15 cellular contexts compared by ENCODE assay signal in genomic region chr1:28085129-28085528, GRCh38. TPM values are rescaled to one million over a fixed set of nuclear protein-coding genes. Genes with fewer than 3 reads are reported as not detected.
DNase-seq lines count a peak whose midpoint lies in the region; ATAC-seq and TF ChIP-seq lines count a peak whose summit lies in the region.
"Had no signal": no experiment of that assay in that cellular context is flagged by ENCODE, and none has a peak within 500 bp of the region (broad histone marks: within the 10 kb centered on the region; RNA-seq: fewer than 3 reads in every experiment).

No MANE protein-coding gene starts in this region.

- no peak overlapping the region for H3K56ac ChIP-seq in mesendoderm (ENCODE audit: low read length)

- peaks cover 16% of the 10 kb centered on the region for H3K79me2 ChIP-seq in mesendoderm (ENCODE audit: control insufficient read depth, insufficient read depth, low read length)

- no peak overlapping the region for H4K5ac ChIP-seq in mesendoderm (ENCODE audit: low read length)

- H3K4me1 Mint-ChIP-seq in activated CD4-positive, alpha-beta T cell treated with anti-CD3 and anti-CD28 coated beads, Interleukin-2, amount 10 ng/mL, durations not matched to agents 24 days and 14 days, result peaks cover 16% of the 10 kb centered on the region
- H3K4me1 Mint-ChIP-seq in activated CD4-positive, alpha-beta T cell treated with anti-CD3 and anti-CD28 coated beads for 36 hours, result peaks cover 26% of the 10 kb centered on the region
- H3K4me1 Mint-ChIP-seq in IgD-negative memory B cell (peaks cover 31 to 45% (median 36%) of the 10 kb centered on the region in 3 donors), nephron (peaks cover 24% of the 10 kb centered on the region)
- peaks cover 12 to 53% (median 41%) of the 10 kb centered on the region in 4 donors for H3K4me1 Mint-ChIP-seq in naive thymus-derived CD8-positive, alpha-beta T cell

- no peaks in the 10 kb centered on the region for H3K27me3 ChIP-seq in SJCRH30
- H3K27me3 ChIP-seq in mesendoderm (ENCODE audit: insufficient read depth, low read length, poor library complexity), result no peaks in the 10 kb centered on the region

- H2AK5ac ChIP-seq in mesendoderm (ENCODE audit: low read length), result no peak overlapping the region

- no peak overlapping the region for H3K4ac ChIP-seq in mesendoderm (ENCODE audit: low read depth, low read length)

- POLR2A ChIA-PET in activated CD4-positive, alpha-beta T cell treated with anti-CD3 and anti-CD28 coated beads for 36 hours (lab: Charles Lee), result no interaction called here
- POLR2A ChIA-PET in naive thymus-derived CD8-positive, alpha-beta T cell (lab: Charles Lee), result interaction anchor here (0.6 kb wide), 1 partner anchor 313 kb away, joined by 4 read pairs; no protein-coding TSS in a partner anchor

- H3K9ac ChIP-seq in mesendoderm (ENCODE audit: low read length), result no peak overlapping the region

- no CpG with 5 or more reads among the region's 5 CpGs for WGBS in mesendoderm (ENCODE audit: extremely low coverage, insufficient coverage, low lambda C conversion rate)

- H3K23ac ChIP-seq in mesendoderm (ENCODE audit: low read length), result no peak overlapping the region

- intact Hi-C loops in activated CD4-positive, alpha-beta T cell treated with anti-CD3 and anti-CD28 coated beads, Interleukin-2, amount 10 ng/mL, durations not matched to agents 24 days and 14 days (cut with micrococcal nuclease), result loop anchor here (10.0 kb wide), 1 partner anchor 220 kb away; no protein-coding TSS in a partner anchor
- intact Hi-C loops in activated CD4-positive, alpha-beta T cell treated with anti-CD3 and anti-CD28 coated beads for 36 hours (cut with DNase I, micrococcal nuclease), result loop anchor here in 1 of 2 experiments (10.0 kb wide), 1 partner anchor 560 kb away; the partner anchor contains the start of genes RNU11 and TAF12

- H3K4me3 ChIP-seq in SJCRH30, result no peak overlapping the region
- H3K4me3 ChIP-seq in mesendoderm (ENCODE audit: low read length), result no peak overlapping the region

- H4K8ac ChIP-seq in mesendoderm (ENCODE audit: low read depth, low read length), result no peak overlapping the region

- DNase-seq in activated CD4-positive, alpha-beta T cell treated with anti-CD3 and anti-CD28 coated beads, Interleukin-2, amount 10 ng/mL, durations not matched to agents 24 days and 14 days, result peak; percentile 33
- DNase-seq in activated CD4-positive, alpha-beta T cell treated with anti-CD3 and anti-CD28 coated beads for 36 hours, result no peak
- DNase-seq in SJCRH30 (no peak), mesendoderm (no peak)
- no peak for DNase-seq in naive thymus-derived CD8-positive, alpha-beta T cell
- DNase-seq: 8988T, C1 segment of cervical spinal cord, Kasumi-1, NCI-H1417, NCI-H2029, NCI-H510A, OCI-M1 had no signal

- no peak for TF ChIP-seq CTCF in VCaP (conservative IDR thresholded peaks at IDR 0.05)
- TF ChIP-seq CTCF in nephron (IDR thresholded peaks at IDR 0.05; ENCODE audit: unreplicated experiment in 3 of 3), result no peak

- H3K27ac Mint-ChIP-seq in activated CD4-positive, alpha-beta T cell treated with anti-CD3 and anti-CD28 coated beads, Interleukin-2, amount 10 ng/mL, durations not matched to agents 24 days and 14 days, result no peak overlapping the region
- H3K27ac Mint-ChIP-seq in activated CD4-positive, alpha-beta T cell treated with anti-CD3 and anti-CD28 coated beads for 36 hours, result no peak overlapping the region
- H3K27ac Mint-ChIP-seq in IgD-negative memory B cell (peak overlapping the region in 2 of 3 donors; percentile 56 to 60), nephron (peak overlapping the region; percentile 35 to 64 (median 55))
- H3K27ac Mint-ChIP-seq in naive thymus-derived CD8-positive, alpha-beta T cell, result no peak overlapping the region

- 0 out of 2 replicates have a peak, but pooled peaks cover 2% of the 10 kb centered on the region for H3K36me3 ChIP-seq in SJCRH30
- no peaks in the 10 kb centered on the region for H3K36me3 ChIP-seq in mesendoderm (ENCODE audit: control insufficient read depth, insufficient read depth, low read length)

- CTCF ChIA-PET in activated CD4-positive, alpha-beta T cell treated with anti-CD3 and anti-CD28 coated beads for 36 hours (lab: Charles Lee), result interaction anchor here (1.0 to 1.8 kb wide), 3 partner anchors 18 to 164 kb away, joined by 4 to 7 read pairs (median 4); no protein-coding TSS in a partner anchor

- H3K27me3 Mint-ChIP-seq in activated CD4-positive, alpha-beta T cell treated with anti-CD3 and anti-CD28 coated beads, Interleukin-2, amount 10 ng/mL, durations not matched to agents 24 days and 14 days, result no peaks in the 10 kb centered on the region
- H3K27me3 Mint-ChIP-seq in activated CD4-positive, alpha-beta T cell treated with anti-CD3 and anti-CD28 coated beads for 36 hours, result no peaks in the 10 kb centered on the region
- no peaks in the 10 kb centered on the region for H3K27me3 Mint-ChIP-seq in IgD-negative memory B cell
- no peaks in the 10 kb centered on the region for H3K27me3 Mint-ChIP-seq in nephron (ENCODE audit: low read depth)
- no peaks in the 10 kb centered on the region for H3K27me3 Mint-ChIP-seq in naive thymus-derived CD8-positive, alpha-beta T cell

- H2BK15ac ChIP-seq in mesendoderm (replicated peaks; ENCODE audit: low read depth), result no peak overlapping the region

- no peak overlapping the region for H3K18ac ChIP-seq in mesendoderm (ENCODE audit: low read length)

- peaks cover 9% of the 10 kb centered on the region for H3K36me3 Mint-ChIP-seq in activated CD4-positive, alpha-beta T cell treated with anti-CD3 and anti-CD28 coated beads, Interleukin-2, amount 10 ng/mL, durations not matched to agents 24 days and 14 days (ENCODE audit: low read depth)
- peaks cover 3% of the 10 kb centered on the region for H3K36me3 Mint-ChIP-seq in activated CD4-positive, alpha-beta T cell treated with anti-CD3 and anti-CD28 coated beads for 36 hours (ENCODE audit: low read depth)
- H3K36me3 Mint-ChIP-seq in IgD-negative memory B cell, result peaks cover 3% of the 10 kb centered on the region
- no peaks in the 10 kb centered on the region for H3K36me3 Mint-ChIP-seq in nephron (ENCODE audit: low read depth)
- H3K36me3 Mint-ChIP-seq in naive thymus-derived CD8-positive, alpha-beta T cell, result peaks cover 0 to 10% (median 0%) of the 10 kb centered on the region in 3 donors

- H3K4me2 ChIP-seq in mesendoderm (ENCODE audit: low read length), result no peak overlapping the region

- no peak overlapping the region for H2BK5ac ChIP-seq in mesendoderm (ENCODE audit: low read length)

- H3K4me1 ChIP-seq in SJCRH30 (peaks cover 5% of the 10 kb centered on the region; the same call in 1 of the 2 replicates), mesendoderm (ENCODE audit: control insufficient read depth, low read depth, low read length) (no peaks in the 10 kb centered on the region)

- no peak overlapping the region for H3K4me3 Mint-ChIP-seq in activated CD4-positive, alpha-beta T cell treated with anti-CD3 and anti-CD28 coated beads, Interleukin-2, amount 10 ng/mL, durations not matched to agents 24 days and 14 days
- no peak overlapping the region for H3K4me3 Mint-ChIP-seq in activated CD4-positive, alpha-beta T cell treated with anti-CD3 and anti-CD28 coated beads for 36 hours
- H3K4me3 Mint-ChIP-seq in IgD-negative memory B cell (peak overlapping the region; percentile 47 to 82 (median 74)), nephron (peak overlapping the region; percentile 29 to 50 (median 40))
- H3K4me3 Mint-ChIP-seq in naive thymus-derived CD8-positive, alpha-beta T cell, result no peak overlapping the region

- no peak for ATAC-seq in activated CD4-positive, alpha-beta T cell treated with anti-CD3 and anti-CD28 coated beads for 36 hours
- ATAC-seq in naive thymus-derived CD8-positive, alpha-beta T cell, result no peak

- no peaks in the 10 kb centered on the region for H3K9me3 Mint-ChIP-seq in activated CD4-positive, alpha-beta T cell treated with anti-CD3 and anti-CD28 coated beads, Interleukin-2, amount 10 ng/mL, durations not matched to agents 24 days and 14 days
- no peaks in the 10 kb centered on the region for H3K9me3 Mint-ChIP-seq in activated CD4-positive, alpha-beta T cell treated with anti-CD3 and anti-CD28 coated beads for 36 hours (ENCODE audit: low read depth)
- H3K9me3 Mint-ChIP-seq in IgD-negative memory B cell, result no peaks in the 10 kb centered on the region
- H3K9me3 Mint-ChIP-seq in nephron, result no peaks in the 10 kb centered on the region
- no peaks in the 10 kb centered on the region for H3K9me3 Mint-ChIP-seq in naive thymus-derived CD8-positive, alpha-beta T cell

- peak overlapping the region; percentile 5; the same call in 1 of the 2 replicates for H3K27ac ChIP-seq in VCaP
- no peak overlapping the region for H3K27ac ChIP-seq in SJCRH30
- no peak overlapping the region for H3K27ac ChIP-seq in mesendoderm (ENCODE audit: low read depth, low read length)

- H3K79me1 ChIP-seq in mesendoderm (ENCODE audit: low read length), result peaks cover 7% of the 10 kb centered on the region

- no peaks in the 10 kb centered on the region for H3K9me3 ChIP-seq in SJCRH30 (replicated peaks)

- H2BK120ac ChIP-seq in mesendoderm (ENCODE audit: low read depth, low read length), result no peak overlapping the region

RNA-seq across cellular contexts. Expression of gene EYA3, which starts 3.3 kb away (rescaled TPM):
- 32.9 and 34.7 TPM in 2 replicates for total RNA-seq in activated CD4-positive, alpha-beta T cell treated with anti-CD3 and anti-CD28 coated beads, Interleukin-2, amount 10 ng/mL, durations not matched to agents 24 days and 14 days
- total RNA-seq in activated CD4-positive, alpha-beta T cell treated with anti-CD3 and anti-CD28 coated beads for 36 hours, result 10 to 100 TPM; 30.1 to 37.1 TPM
- 5.8 TPM for polyA plus RNA-seq in IgD-negative memory B cell
- 37.6 and 40.0 TPM in 2 replicates for total RNA-seq in SJCRH30 (2014; rRNA removed; shearing (Covaris generic))
- 10 to 100 TPM; 18.5 to 22.8 TPM for total RNA-seq in naive thymus-derived CD8-positive, alpha-beta T cell
- 1 to 10 TPM; 1.8 to 6.2 (median 5.0) TPM for polyA plus RNA-seq in naive thymus-derived CD8-positive, alpha-beta T cell
- polyA plus RNA-seq in mesendoderm (2013, experiment 1 of 2), result 16.8 TPM
- polyA plus RNA-seq in mesendoderm (2013, experiment 2 of 2), result 18.5 TPM

Comparison
In these comparisons a context has a peak if more than half of its experiments do, and no peak if none do; other contexts are left out.
1. H3K27ac Mint-ChIP-seq: peak in IgD-negative memory B cell (2 of 3) and nephron (3 of 3); none in activated CD4-positive, alpha-beta T cell treated with anti-CD3 and anti-CD28 coated beads, Interleukin-2, amount 10 ng/mL, durations not matched to agents 24 days and 14 days (single experiment), activated CD4-positive, alpha-beta T cell treated with anti-CD3 and anti-CD28 coated beads for 36 hours (single experiment) and naive thymus-derived CD8-positive, alpha-beta T cell (0 of 10).
2. H3K4me3 Mint-ChIP-seq: peak in IgD-negative memory B cell (4 of 4) and nephron (3 of 3); none in activated CD4-positive, alpha-beta T cell treated with anti-CD3 and anti-CD28 coated beads, Interleukin-2, amount 10 ng/mL, durations not matched to agents 24 days and 14 days (single experiment), activated CD4-positive, alpha-beta T cell treated with anti-CD3 and anti-CD28 coated beads for 36 hours (single experiment) and naive thymus-derived CD8-positive, alpha-beta T cell (0 of 10).